ENCODE assay signal across 8 cellular contexts in the genomic region with DNA sequence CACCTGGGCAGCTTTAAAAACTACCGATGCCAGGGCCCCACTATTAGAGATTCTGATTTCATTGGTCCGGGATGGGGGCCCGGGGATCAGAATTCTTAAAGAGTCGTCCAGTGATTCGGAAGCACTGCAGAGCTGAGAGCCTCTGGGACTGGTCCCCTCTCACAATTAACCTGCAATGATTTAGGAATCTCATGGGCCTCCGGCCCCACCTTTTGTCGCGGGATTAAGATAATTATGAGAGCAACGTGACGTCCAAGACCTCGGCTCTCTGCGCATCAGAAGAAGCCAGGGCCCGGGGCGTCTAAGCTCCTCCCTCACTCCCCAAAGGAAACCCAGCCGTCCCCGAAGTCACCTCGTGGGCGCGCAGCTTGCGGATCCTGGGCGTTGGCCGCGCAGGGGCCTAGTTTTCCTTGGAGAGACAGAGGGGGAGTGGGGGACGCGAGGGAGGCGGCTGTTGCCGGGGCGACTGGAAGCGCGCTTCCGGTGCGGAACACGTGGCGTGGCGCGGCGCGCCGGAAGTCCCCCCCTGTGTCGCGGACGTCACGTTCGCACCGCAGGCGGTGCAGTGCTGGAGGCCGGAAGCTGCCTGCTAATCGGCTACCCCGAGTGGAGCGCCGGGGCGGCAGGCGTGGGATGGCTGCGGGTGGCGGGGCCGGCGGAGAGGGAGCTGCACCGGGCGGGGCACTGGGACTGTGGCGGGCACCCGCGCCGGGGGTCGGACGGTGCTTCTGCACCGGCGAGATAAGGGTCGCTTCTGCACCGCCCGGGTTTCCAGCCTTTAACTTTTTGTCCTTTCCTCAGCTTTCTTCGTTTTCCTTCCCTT. TPM values are rescaled to one million over a fixed set of nuclear protein-coding genes. Genes with fewer than 3 reads are reported as not detected.
DNase-seq lines count a peak whose midpoint lies in the region; ATAC-seq, FAIRE-seq and TF ChIP-seq lines count a peak whose summit lies in the region.

A gene with protein sequence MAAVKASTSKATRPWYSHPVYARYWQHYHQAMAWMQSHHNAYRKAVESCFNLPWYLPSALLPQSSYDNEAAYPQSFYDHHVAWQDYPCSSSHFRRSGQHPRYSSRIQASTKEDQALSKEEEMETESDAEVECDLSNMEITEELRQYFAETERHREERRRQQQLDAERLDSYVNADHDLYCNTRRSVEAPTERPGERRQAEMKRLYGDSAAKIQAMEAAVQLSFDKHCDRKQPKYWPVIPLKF (minus strand): TSS at position 468 of the 823 bp plus-strand sequence. CDS start 8,414 bp downstream, outside the sequence.

- peak within 1 kb of the TSS; percentile 92 for H3K27ac ChIP-seq in endothelial cell of umbilical vein (ENCODE audit: insufficient read depth, low read depth, low read length)

- peak within 1 kb of the TSS; percentile 62 for H3K4me3 ChIP-seq in NT2/D1 (ENCODE audit: insufficient read length, low read depth)
- peak within 1 kb of the TSS; percentile 58 to 89 (median 77) for H3K4me3 ChIP-seq in endothelial cell of umbilical vein (replicated peaks in 1 of 3; ENCODE audit: insufficient read depth in 1 of 3, low read depth in 1 of 3, low read length in 3 of 3)

- H3K79me2 ChIP-seq in endothelial cell of umbilical vein (ENCODE audit: control insufficient read depth, insufficient read depth, low read length), result peaks cover 5% of the 10 kb centered on the region

- H3K4me2 ChIP-seq in endothelial cell of umbilical vein (ENCODE audit: insufficient read depth, low read length), result peak within 1 kb of the TSS; percentile 93

- CTCF ChIA-PET in endothelial cell of umbilical vein (lab: Charles Lee), result interaction anchor here (0.9 to 2.7 kb wide), 6 partner anchors 9 to 1240 kb away, joined by 3 to 16 read pairs (median 4); a partner anchor contains a TSS

- no peak for FAIRE-seq in HTR-8/SVneo (lab: Jason Lieb, UNC)
- peak; percentile 87 for FAIRE-seq in endothelial cell of umbilical vein (lab: Jason Lieb, UNC)

- H4K20me1 ChIP-seq in endothelial cell of umbilical vein (replicated peaks; ENCODE audit: control insufficient read depth, extremely low read depth, insufficient read depth, low read length), result no peaks in the 10 kb centered on the region

- H3K9me3 ChIP-seq in NT2/D1 (ENCODE audit: insufficient read depth, low read length), result no peaks in the 10 kb centered on the region
- H3K9me3 ChIP-seq in endothelial cell of umbilical vein (replicated peaks; ENCODE audit: control insufficient read depth, insufficient read depth, low read length), result no peaks in the 10 kb centered on the region

- dilution Hi-C loops in endothelial cell of umbilical vein (cut with MboI; ENCODE audit: extremely low pct_ligation_motif_present, low sequenced_read_pairs), result no loop called here

- H3K27me3 ChIP-seq in NT2/D1 (ENCODE audit: insufficient read depth, insufficient read length), result no peaks in the 10 kb centered on the region
- no peaks in the 10 kb centered on the region for H3K27me3 ChIP-seq in endothelial cell of umbilical vein (ENCODE audit: control insufficient read depth in 2 of 2, insufficient read depth in 2 of 2, low read length in 2 of 2)

- POLR2A ChIA-PET in endothelial cell of umbilical vein (lab: Charles Lee), result interaction anchor here (1.0 kb wide), 1 partner anchor 376 kb away, joined by 3 read pairs; no protein-coding TSS in a partner anchor

- DNase-seq in COLO829 (ENCODE audit: low spot score) (peak; percentile 71), HTR-8/SVneo (ENCODE audit: insufficient read length, low spot score) (peak; percentile 38), NT2/D1 (ENCODE audit: low read depth, low spot score) (peak; percentile 71), endothelial cell of umbilical vein (ENCODE audit: low read depth, low spot score) (peak; percentile 73), midbrain (lab: John Stamatoyannopoulos, UW) (peak; percentile 86)
- peak; percentile 92 for DNase-seq in activated CD8-positive, alpha-beta memory T cell treated with anti-CD3 and anti-CD28 coated beads, Interleukin-2, amount 50 U/mL, for 4 hours
- peak; percentile 72 to 84 for DNase-seq in stimulated activated CD8-positive, alpha-beta memory T cell treated with anti-CD3 and anti-CD28 coated beads, Interleukin-2, amount 100 ng/mL, for 1 hour (ENCODE audit: low read depth in 2 of 2)

- H3K9ac ChIP-seq in NT2/D1 (ENCODE audit: insufficient read length, low read depth) (peak within 1 kb of the TSS; percentile 88), endothelial cell of umbilical vein (replicated peaks; ENCODE audit: extremely low read depth, insufficient read depth, low read length) (peak within 1 kb of the TSS; percentile 90)

- no TSS peak for BruUV-seq in endothelial cell of umbilical vein (replicated peaks; lab: Mats Ljungman, UMichigan)

- intact Hi-C loops in endothelial cell of umbilical vein (cut with micrococcal nuclease), result loop anchor here (1.0 to 5.0 kb wide), 3 partner anchors 131 to 1082 kb away; a partner anchor contains a TSS

- H2AFZ ChIP-seq in endothelial cell of umbilical vein (ENCODE audit: low read depth, low read length), result peak within 1 kb of the TSS; percentile 64

- TF ChIP-seq POLR2A in endothelial cell of umbilical vein (IDR thresholded peaks at IDR 0.05; ENCODE audit: low read depth, low read length), result peak; percentile 64

- H3K9me1 ChIP-seq in endothelial cell of umbilical vein (replicated peaks; ENCODE audit: control insufficient read depth, extremely low read depth, insufficient read depth, low read length), result no peaks in the 10 kb centered on the region

- H3K36me3 ChIP-seq in NT2/D1 (ENCODE audit: insufficient read depth, insufficient read length, low read length), result peaks cover 5% of the 10 kb centered on the region
- no peaks in the 10 kb centered on the region for H3K36me3 ChIP-seq in endothelial cell of umbilical vein (ENCODE audit: control insufficient read depth in 2 of 2, extremely low read depth in 1 of 2, insufficient read depth in 2 of 2, low read length in 2 of 2)

- no peak for TF ChIP-seq CTCF in endothelial cell of umbilical vein (IDR thresholded peaks at IDR 0.05; ENCODE audit: extremely low read depth in 1 of 2, insufficient read depth in 1 of 2, low read depth in 1 of 2, low read length in 2 of 2)

- H3K4me1 ChIP-seq in NT2/D1 (ENCODE audit: insufficient read depth, insufficient read length) (no peaks in the 10 kb centered on the region), endothelial cell of umbilical vein (ENCODE audit: control insufficient read depth, extremely low read depth, insufficient read depth, low read length) (peaks cover 24% of the 10 kb centered on the region)

- ATAC-seq in GM21360 (IDR thresholded peaks at IDR 0.05; ENCODE audit: unreplicated experiment), result peak; percentile 83

TF ChIP-seq in endothelial cell of umbilical vein, 7 proteins besides CTCF, POLR2A, EP300 and RAD21:
- peak; percentile 75 for TF ChIP-seq MYC (IDR thresholded peaks at IDR 0.05; ENCODE audit: low read depth, low read length)
- peak; percentile 19 for TF ChIP-seq FOS (IDR thresholded peaks at IDR 0.05; ENCODE audit: borderline replicate concordance, insufficient read depth, low read length)
- TF ChIP-seq GATA2 (IDR thresholded peaks at IDR 0.05; ENCODE audit: insufficient read depth, insufficient read length, low read depth, low read length), result no peak
- TF ChIP-seq JUN (IDR thresholded peaks at IDR 0.05; ENCODE audit: borderline replicate concordance, insufficient read depth, insufficient read length, low read depth), result no peak
- TF ChIP-seq EZH2 (IDR thresholded peaks at IDR 0.05; ENCODE audit: borderline replicate concordance, low read depth, low read length, severe bottlenecking), result no peak
- peak; percentile 38 for TF ChIP-seq POLR2AphosphoS5 (IDR thresholded peaks at IDR 0.05; ENCODE audit: insufficient read depth, low read depth, low read length)
- TF ChIP-seq, protein P1, sequence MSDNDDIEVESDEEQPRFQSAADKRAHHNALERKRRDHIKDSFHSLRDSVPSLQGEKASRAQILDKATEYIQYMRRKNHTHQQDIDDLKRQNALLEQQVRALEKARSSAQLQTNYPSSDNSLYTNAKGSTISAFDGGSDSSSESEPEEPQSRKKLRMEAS (IDR thresholded peaks at IDR 0.05; ENCODE audit: insufficient read depth, insufficient read length), result peak; percentile 86
TF ChIP-seq in endothelial cell of umbilical vein: peak in this region for 4.

RNA-seq across cellular contexts. Expression of the gene that starts here (rescaled TPM):
- 17.7 and 18.5 TPM in 2 replicates for total RNA-seq in endothelial cell of umbilical vein
- polyA plus RNA-seq in endothelial cell of umbilical vein, result 24.5 and 25.4 TPM in 2 replicates
- polyA plus RNA-seq in endothelial cell of umbilical vein (2011; cell fraction: cytosol; rRNA removed), result 20.9 and 27.6 TPM in 2 replicates
- 37.9 and 40.6 TPM in 2 replicates for polyA plus RNA-seq in endothelial cell of umbilical vein (2011; cell fraction: nucleus; rRNA removed)
- 19.8 and 20.4 TPM in 2 replicates for polyA plus RNA-seq in endothelial cell of umbilical vein (2012)
- 25.8 and 26.2 TPM in 2 replicates for polyA minus RNA-seq in endothelial cell of umbilical vein
- polyA minus RNA-seq in endothelial cell of umbilical vein (2011; cell fraction: cytosol; rRNA and poly(A)+ RNA removed), result 8.8 TPM
- polyA minus RNA-seq in endothelial cell of umbilical vein (2011; cell fraction: nucleus; rRNA and poly(A)+ RNA removed), result 12.3 and 16.9 TPM in 2 replicates

Comparison
In these comparisons a context has a peak if more than half of its experiments do, and no peak if none do; other contexts are left out.
1. Peak in every context shown above with its lines: DNase-seq, ATAC-seq, H3K4me3 ChIP-seq and H3K27ac ChIP-seq.
2. DNase-seq: peak in every context shown above with its lines; median percentile 92 in activated CD8-positive, alpha-beta memory T cell treated with anti-CD3 and anti-CD28 coated beads, Interleukin-2, amount 50 U/mL, for 4 hours; 86 in midbrain; 78 in stimulated activated CD8-positive, alpha-beta memory T cell treated with anti-CD3 and anti-CD28 coated beads, Interleukin-2, amount 100 ng/mL, for 1 hour; 73 in endothelial cell of umbilical vein; 71 in COLO829; 71 in NT2/D1; 38 in HTR-8/SVneo.